In genomic region chr2:23427976-23428375, GRCh38 we compare ENCODE assay signal across 1 cellular context.
TF ChIP-seq lines count a peak whose summit lies in the region.

No MANE protein-coding gene starts in this region.

TF ChIP-seq in H1, 55 proteins besides CTCF, POLR2A, EP300 and RAD21 (continued from another document):
- TF ChIP-seq NRF1 (IDR thresholded peaks at IDR 0.05; ENCODE audit: low read depth, low read length): no peak
- no peak for TF ChIP-seq SIX5 (IDR thresholded peaks at IDR 0.05; ENCODE audit: low read depth, low read length)
- no peak for TF ChIP-seq YY1 (IDR thresholded peaks at IDR 0.05; ENCODE audit: low read depth, low read length)
- TF ChIP-seq RFX5 (IDR thresholded peaks at IDR 0.05; ENCODE audit: borderline replicate concordance, low read depth, low read length): no peak
- TF ChIP-seq EZH2 (IDR thresholded peaks at IDR 0.05; ENCODE audit: low read depth, low read length, severe bottlenecking): no peak
- no peak for TF ChIP-seq CBX5 (IDR thresholded peaks at IDR 0.05; ENCODE audit: low read depth, low read length)
